ENCODE assay signal across 24 cellular contexts in genomic region chr2:67018318-67018717, GRCh38.
"Had no signal": no experiment of that assay in that cellular context is flagged by ENCODE, and none has a peak within 500 bp of the region (broad histone marks: within the 10 kb centered on the region; RNA-seq: fewer than 3 reads in every experiment).

No MANE protein-coding gene starts in this region.

- H3K27me3 ChIP-seq: esophagus squamous epithelium, gastrocnemius medialis, neural progenitor cell, sigmoid colon, testis, tibial artery had no signal

- H3K9me3 ChIP-seq: esophagus squamous epithelium, gastrocnemius medialis, psoas muscle, sigmoid colon, testis, tibial artery had no signal

- H3K4me2 ChIP-seq: neural progenitor cell had no signal

- H3K4me1 ChIP-seq: esophagus squamous epithelium, gastrocnemius medialis, neural progenitor cell, psoas muscle, tibial artery had no signal

- H3K4me3 Mint-ChIP-seq: naive thymus-derived CD4-positive, alpha-beta T cell; nephron; neural progenitor cell; stimulated activated memory B cell treated with anti-CD40 and anti-IgM and Interleukin-4, amounts not matched to agents 10 μg/mL and 1 μg/mL and 100 μg/mL, for 72 hours; type B pancreatic cell had no signal

- H3K9ac ChIP-seq: neural progenitor cell had no signal

- H3K36me3 ChIP-seq: esophagus squamous epithelium, gastrocnemius medialis, neural progenitor cell, sigmoid colon, tibial artery had no signal

- H3K27ac ChIP-seq: esophagus squamous epithelium, gastrocnemius medialis, neural progenitor cell, psoas muscle, sigmoid colon, testis, tibial artery had no signal

- H3K27ac Mint-ChIP-seq: naive thymus-derived CD4-positive, alpha-beta T cell; nephron; neural progenitor cell; stimulated activated memory B cell treated with anti-CD40 and anti-IgM and Interleukin-4, amounts not matched to agents 10 μg/mL and 1 μg/mL and 100 μg/mL, for 72 hours; type B pancreatic cell had no signal

- H3K9me3 Mint-ChIP-seq: neural progenitor cell had no signal

- ATAC-seq: gastrocnemius medialis; left lobe of liver; naive thymus-derived CD4-positive, alpha-beta T cell; psoas muscle; right cardiac atrium; stimulated activated memory B cell treated with anti-CD40 and anti-IgM and Interleukin-4, amounts not matched to agents 10 μg/mL and 1 μg/mL and 100 μg/mL, for 72 hours; stimulated activated naive CD8-positive, alpha-beta T cell treated with anti-CD3 and anti-CD28 coated beads, Interleukin-15, Interleukin-2, amounts not matched to agents 100 U/mL and 50 U/mL, for 24 hours had no signal

- H3K36me3 Mint-ChIP-seq: naive thymus-derived CD4-positive, alpha-beta T cell; neural progenitor cell; stimulated activated memory B cell treated with anti-CD40 and anti-IgM and Interleukin-4, amounts not matched to agents 10 μg/mL and 1 μg/mL and 100 μg/mL, for 72 hours; type B pancreatic cell had no signal

- H3K4me1 Mint-ChIP-seq: naive thymus-derived CD4-positive, alpha-beta T cell; nephron; neural progenitor cell; stimulated activated memory B cell treated with anti-CD40 and anti-IgM and Interleukin-4, amounts not matched to agents 10 μg/mL and 1 μg/mL and 100 μg/mL, for 72 hours had no signal

- H2AFZ ChIP-seq: neural progenitor cell had no signal

- DNase-seq: cortex of kidney; esophagus squamous epithelium; gastrocnemius medialis; head of caudate nucleus; kidney; mesenchymal stem cell; midbrain; naive thymus-derived CD4-positive, alpha-beta T cell; nucleus accumbens; psoas muscle; right cardiac atrium; sigmoid colon; stimulated activated CD4-positive, alpha-beta T cell treated with anti-CD3 and anti-CD28 coated beads, Interleukin-2, amount 100 ng/mL, for 24 hours; stimulated activated CD4-positive, alpha-beta T cell treated with anti-CD3 and anti-CD28 coated beads, Interleukin-4, amount 100 ng/mL, for 24 hours; stimulated activated naive CD8-positive, alpha-beta T cell treated with anti-CD3 and anti-CD28 coated beads, Interleukin-15, Interleukin-2, amounts not matched to agents 100 U/mL and 50 U/mL, for 24 hours; substantia nigra; testis; tibial artery had no signal

- H3K4me3 ChIP-seq: esophagus squamous epithelium, gastrocnemius medialis, lung, neural progenitor cell, psoas muscle, sigmoid colon, testis, tibial artery had no signal

- H3K27me3 Mint-ChIP-seq: stimulated activated memory B cell treated with anti-CD40 and anti-IgM and Interleukin-4, amounts not matched to agents 10 μg/mL and 1 μg/mL and 100 μg/mL, for 72 hours; type B pancreatic cell had no signal
